Comparison of ENCODE assay signal across 1 cellular context in the genomic region with DNA sequence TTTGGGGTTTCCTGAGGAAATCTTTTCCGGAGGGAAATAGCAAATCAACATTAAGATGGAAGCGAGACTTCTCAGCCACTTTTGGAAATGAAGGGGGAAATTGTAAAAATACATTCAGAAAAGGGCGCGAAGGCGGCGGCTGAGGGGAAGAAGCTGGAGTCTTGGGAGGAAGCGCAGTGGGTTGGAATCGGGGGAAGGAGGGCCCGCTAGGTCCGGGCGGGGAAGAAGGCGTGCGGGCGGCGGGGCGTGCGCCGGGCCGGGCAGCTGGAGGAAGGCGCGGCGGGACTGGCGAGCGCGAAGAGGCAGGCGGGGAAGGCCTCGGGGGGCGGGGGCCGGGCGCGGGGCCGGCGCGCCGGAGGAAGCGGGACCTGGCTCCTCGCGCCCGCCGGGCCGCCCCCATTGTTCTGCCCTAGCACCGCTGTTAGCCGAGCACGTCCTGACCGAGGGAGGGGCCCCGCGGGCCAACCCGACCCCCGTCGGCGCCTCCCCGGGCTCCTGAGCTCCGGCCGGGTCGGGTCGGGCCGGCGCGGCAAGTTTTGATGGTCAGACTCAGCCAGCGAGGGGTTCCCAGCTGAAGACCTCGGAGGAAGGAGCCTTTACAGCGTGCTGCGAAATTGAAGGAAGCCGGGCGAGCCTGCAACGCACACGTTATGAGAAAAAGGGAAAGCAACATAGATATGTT.
A peak's percentile ranks its signal among the peaks of the same experiment; 100 is the strongest.
TF ChIP-seq lines count a peak whose summit lies in the region.

No MANE protein-coding gene starts in this region.

TF ChIP-seq in HepG2, 621 proteins besides CTCF, POLR2A, EP300 and RAD21 (continued from another document and continues in another):
- TF ChIP-seq MTF1 (CRISPR knock-in tag; IDR thresholded peaks at IDR 0.05), result 0 out of 2 replicates have a peak, but pooled peaks have one; percentile 67
- TF ChIP-seq ZNF564 (CRISPR knock-in tag; IDR thresholded peaks at IDR 0.05), result no peak
- peak; percentile 75; the same call in 1 of the 2 replicates for TF ChIP-seq GABPB1 (CRISPR knock-in tag; IDR thresholded peaks at IDR 0.05)
- TF ChIP-seq ZNF589 (CRISPR knock-in tag; conservative IDR thresholded peaks at IDR 0.05), result peak; percentile 76
- TF ChIP-seq PHF5A (CRISPR knock-in tag; IDR thresholded peaks at IDR 0.05; ENCODE audit: low read depth, unreplicated experiment), result peak; percentile 23
- TF ChIP-seq, protein P1, sequence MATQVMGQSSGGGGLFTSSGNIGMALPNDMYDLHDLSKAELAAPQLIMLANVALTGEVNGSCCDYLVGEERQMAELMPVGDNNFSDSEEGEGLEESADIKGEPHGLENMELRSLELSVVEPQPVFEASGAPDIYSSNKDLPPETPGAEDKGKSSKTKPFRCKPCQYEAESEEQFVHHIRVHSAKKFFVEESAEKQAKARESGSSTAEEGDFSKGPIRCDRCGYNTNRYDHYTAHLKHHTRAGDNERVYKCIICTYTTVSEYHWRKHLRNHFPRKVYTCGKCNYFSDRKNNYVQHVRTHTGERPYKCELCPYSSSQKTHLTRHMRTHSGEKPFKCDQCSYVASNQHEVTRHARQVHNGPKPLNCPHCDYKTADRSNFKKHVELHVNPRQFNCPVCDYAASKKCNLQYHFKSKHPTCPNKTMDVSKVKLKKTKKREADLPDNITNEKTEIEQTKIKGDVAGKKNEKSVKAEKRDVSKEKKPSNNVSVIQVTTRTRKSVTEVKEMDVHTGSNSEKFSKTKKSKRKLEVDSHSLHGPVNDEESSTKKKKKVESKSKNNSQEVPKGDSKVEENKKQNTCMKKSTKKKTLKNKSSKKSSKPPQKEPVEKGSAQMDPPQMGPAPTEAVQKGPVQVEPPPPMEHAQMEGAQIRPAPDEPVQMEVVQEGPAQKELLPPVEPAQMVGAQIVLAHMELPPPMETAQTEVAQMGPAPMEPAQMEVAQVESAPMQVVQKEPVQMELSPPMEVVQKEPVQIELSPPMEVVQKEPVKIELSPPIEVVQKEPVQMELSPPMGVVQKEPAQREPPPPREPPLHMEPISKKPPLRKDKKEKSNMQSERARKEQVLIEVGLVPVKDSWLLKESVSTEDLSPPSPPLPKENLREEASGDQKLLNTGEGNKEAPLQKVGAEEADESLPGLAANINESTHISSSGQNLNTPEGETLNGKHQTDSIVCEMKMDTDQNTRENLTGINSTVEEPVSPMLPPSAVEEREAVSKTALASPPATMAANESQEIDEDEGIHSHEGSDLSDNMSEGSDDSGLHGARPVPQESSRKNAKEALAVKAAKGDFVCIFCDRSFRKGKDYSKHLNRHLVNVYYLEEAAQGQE (IDR thresholded peaks at IDR 0.05; ENCODE audit: borderline replicate concordance in 1 of 2, low read depth in 1 of 2, low read length in 2 of 2), result peak in 1 of 2 experiments; percentile 57; a peak in 1 of 4 replicates
- TF ChIP-seq FOXA3 (CRISPR knock-in tag; IDR thresholded peaks at IDR 0.05), result 0 out of 2 replicates have a peak, but pooled peaks have one; percentile 8
- TF ChIP-seq MEIS2 (CRISPR knock-in tag; IDR thresholded peaks at IDR 0.05), result peak; percentile 88
- TF ChIP-seq, protein P2, sequence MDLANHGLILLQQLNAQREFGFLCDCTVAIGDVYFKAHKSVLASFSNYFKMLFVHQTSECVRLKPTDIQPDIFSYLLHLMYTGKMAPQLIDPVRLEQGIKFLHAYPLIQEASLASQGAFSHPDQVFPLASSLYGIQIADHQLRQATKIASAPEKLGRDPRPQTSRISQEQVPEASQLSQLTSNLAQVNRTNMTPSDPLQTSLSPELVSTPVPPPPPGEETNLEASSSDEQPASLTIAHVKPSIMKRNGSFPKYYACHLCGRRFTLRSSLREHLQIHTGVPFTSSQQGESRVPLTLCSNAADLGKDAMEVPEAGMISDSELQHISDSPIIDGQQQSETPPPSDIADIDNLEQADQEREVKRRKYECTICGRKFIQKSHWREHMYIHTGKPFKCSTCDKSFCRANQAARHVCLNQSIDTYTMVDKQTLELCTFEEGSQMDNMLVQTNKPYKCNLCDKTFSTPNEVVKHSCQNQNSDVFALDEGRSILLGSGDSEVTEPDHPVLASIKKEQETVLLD (CRISPR knock-in tag; IDR thresholded peaks at IDR 0.05; ENCODE audit: low read depth), result peak; percentile 92
- TF ChIP-seq SRF (IDR thresholded peaks at IDR 0.05; ENCODE audit: low read depth, low read length), result no peak
- no peak for TF ChIP-seq NCOA2 (CRISPR knock-in tag; IDR thresholded peaks at IDR 0.05)
- peak; percentile 86 for TF ChIP-seq MYC (CRISPR knock-in tag; IDR thresholded peaks at IDR 0.05; ENCODE audit: borderline replicate concordance)
- TF ChIP-seq BRD4 (CRISPR knock-in tag; IDR thresholded peaks at IDR 0.05), result peak; percentile 94; the same call in 1 of the 2 replicates
- no peak for TF ChIP-seq PITX1 (CRISPR knock-in tag; IDR thresholded peaks at IDR 0.05)
- TF ChIP-seq, protein P3, sequence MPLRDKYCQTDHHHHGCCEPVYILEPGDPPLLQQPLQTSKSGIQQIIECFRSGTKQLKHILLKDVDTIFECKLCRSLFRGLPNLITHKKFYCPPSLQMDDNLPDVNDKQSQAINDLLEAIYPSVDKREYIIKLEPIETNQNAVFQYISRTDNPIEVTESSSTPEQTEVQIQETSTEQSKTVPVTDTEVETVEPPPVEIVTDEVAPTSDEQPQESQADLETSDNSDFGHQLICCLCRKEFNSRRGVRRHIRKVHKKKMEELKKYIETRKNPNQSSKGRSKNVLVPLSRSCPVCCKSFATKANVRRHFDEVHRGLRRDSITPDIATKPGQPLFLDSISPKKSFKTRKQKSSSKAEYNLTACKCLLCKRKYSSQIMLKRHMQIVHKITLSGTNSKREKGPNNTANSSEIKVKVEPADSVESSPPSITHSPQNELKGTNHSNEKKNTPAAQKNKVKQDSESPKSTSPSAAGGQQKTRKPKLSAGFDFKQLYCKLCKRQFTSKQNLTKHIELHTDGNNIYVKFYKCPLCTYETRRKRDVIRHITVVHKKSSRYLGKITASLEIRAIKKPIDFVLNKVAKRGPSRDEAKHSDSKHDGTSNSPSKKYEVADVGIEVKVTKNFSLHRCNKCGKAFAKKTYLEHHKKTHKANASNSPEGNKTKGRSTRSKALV (CRISPR knock-in tag; IDR thresholded peaks at IDR 0.05), result peak; percentile 82
- TF ChIP-seq, protein P4, sequence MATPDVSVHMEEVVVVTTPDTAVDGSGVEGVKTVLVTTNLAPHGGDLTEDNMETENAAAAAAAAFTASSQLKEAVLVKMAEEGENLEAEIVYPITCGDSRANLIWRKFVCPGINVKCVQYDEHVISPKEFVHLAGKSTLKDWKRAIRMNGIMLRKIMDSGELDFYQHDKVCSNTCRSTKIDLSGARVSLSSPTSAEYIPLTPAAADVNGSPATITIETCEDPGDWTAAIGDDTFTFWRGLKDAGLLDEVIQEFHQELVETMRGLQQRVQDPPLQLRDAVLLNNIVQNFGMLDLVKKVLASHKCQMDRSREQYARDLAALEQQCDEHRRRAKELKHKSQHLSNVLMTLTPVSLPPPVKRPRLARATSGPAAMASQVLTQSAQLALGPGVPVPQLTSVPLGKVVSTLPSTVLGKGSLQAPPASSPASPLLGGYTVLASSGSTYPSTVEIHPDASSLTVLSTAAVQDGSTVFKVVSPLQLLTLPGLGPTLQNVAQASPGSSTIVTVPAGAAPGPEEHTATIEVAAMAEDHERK (CRISPR knock-in tag; IDR thresholded peaks at IDR 0.05; ENCODE audit: low read depth), result no peak
- peak; percentile 83; the same call in 1 of the 2 replicates for TF ChIP-seq ISX (CRISPR knock-in tag; conservative IDR thresholded peaks at IDR 0.05)
- TF ChIP-seq, protein P5, sequence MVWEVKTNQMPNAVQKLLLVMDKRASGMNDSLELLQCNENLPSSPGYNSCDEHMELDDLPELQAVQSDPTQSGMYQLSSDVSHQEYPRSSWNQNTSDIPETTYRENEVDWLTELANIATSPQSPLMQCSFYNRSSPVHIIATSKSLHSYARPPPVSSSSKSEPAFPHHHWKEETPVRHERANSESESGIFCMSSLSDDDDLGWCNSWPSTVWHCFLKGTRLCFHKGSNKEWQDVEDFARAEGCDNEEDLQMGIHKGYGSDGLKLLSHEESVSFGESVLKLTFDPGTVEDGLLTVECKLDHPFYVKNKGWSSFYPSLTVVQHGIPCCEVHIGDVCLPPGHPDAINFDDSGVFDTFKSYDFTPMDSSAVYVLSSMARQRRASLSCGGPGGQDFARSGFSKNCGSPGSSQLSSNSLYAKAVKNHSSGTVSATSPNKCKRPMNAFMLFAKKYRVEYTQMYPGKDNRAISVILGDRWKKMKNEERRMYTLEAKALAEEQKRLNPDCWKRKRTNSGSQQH (CRISPR knock-in tag; IDR thresholded peaks at IDR 0.05; ENCODE audit: low read depth), result no peak
- TF ChIP-seq RBFOX2 (IDR thresholded peaks at IDR 0.05; ENCODE audit: low read depth, low read length), result peak; percentile 89
- TF ChIP-seq PRMT3 (CRISPR knock-in tag; IDR thresholded peaks at IDR 0.05; ENCODE audit: borderline replicate concordance, low read depth), result 0 out of 2 replicates have a peak, but pooled peaks have one; percentile 19
- 0 out of 2 replicates have a peak, but pooled peaks have one; percentile 54 for TF ChIP-seq TBP (CRISPR knock-in tag; IDR thresholded peaks at IDR 0.05)
- TF ChIP-seq ZFY (CRISPR knock-in tag; IDR thresholded peaks at IDR 0.05), result peak; percentile 85
- peak; percentile 16; the same call in 1 of the 2 replicates for TF ChIP-seq STAG1 (CRISPR knock-in tag; IDR thresholded peaks at IDR 0.05)
- TF ChIP-seq ZNF879 (CRISPR knock-in tag; IDR thresholded peaks at IDR 0.05), result 0 out of 2 replicates have a peak, but pooled peaks have one; percentile 37
- TF ChIP-seq, protein P6, sequence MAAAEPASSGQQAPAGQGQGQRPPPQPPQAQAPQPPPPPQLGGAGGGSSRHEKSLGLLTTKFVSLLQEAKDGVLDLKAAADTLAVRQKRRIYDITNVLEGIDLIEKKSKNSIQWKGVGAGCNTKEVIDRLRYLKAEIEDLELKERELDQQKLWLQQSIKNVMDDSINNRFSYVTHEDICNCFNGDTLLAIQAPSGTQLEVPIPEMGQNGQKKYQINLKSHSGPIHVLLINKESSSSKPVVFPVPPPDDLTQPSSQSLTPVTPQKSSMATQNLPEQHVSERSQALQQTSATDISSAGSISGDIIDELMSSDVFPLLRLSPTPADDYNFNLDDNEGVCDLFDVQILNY (CRISPR knock-in tag; conservative IDR thresholded peaks at IDR 0.05), result peak; percentile 49; the same call in 1 of the 2 replicates
- TF ChIP-seq ISL2 (CRISPR knock-in tag; IDR thresholded peaks at IDR 0.05), result peak; percentile 50; the same call in 1 of the 2 replicates
- TF ChIP-seq, protein P7, sequence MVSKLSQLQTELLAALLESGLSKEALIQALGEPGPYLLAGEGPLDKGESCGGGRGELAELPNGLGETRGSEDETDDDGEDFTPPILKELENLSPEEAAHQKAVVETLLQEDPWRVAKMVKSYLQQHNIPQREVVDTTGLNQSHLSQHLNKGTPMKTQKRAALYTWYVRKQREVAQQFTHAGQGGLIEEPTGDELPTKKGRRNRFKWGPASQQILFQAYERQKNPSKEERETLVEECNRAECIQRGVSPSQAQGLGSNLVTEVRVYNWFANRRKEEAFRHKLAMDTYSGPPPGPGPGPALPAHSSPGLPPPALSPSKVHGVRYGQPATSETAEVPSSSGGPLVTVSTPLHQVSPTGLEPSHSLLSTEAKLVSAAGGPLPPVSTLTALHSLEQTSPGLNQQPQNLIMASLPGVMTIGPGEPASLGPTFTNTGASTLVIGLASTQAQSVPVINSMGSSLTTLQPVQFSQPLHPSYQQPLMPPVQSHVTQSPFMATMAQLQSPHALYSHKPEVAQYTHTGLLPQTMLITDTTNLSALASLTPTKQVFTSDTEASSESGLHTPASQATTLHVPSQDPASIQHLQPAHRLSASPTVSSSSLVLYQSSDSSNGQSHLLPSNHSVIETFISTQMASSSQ (IDR thresholded peaks at IDR 0.05; ENCODE audit: low read depth), result no peak
- TF ChIP-seq, protein P7 (CRISPR knock-in tag; IDR thresholded peaks at IDR 0.05; ENCODE audit: borderline replicate concordance), result 0 out of 2 replicates have a peak, but pooled peaks have one; percentile 28
- TF ChIP-seq U2AF1 (optimal IDR thresholded peaks at IDR 0.05; ENCODE audit: low read depth, low read length), result no peak
- TF ChIP-seq ZNF225 (CRISPR knock-in tag; IDR thresholded peaks at IDR 0.05), result peak; percentile 69; the same call in 1 of the 2 replicates
- peak; percentile 38; the same call in 1 of the 2 replicates for TF ChIP-seq ZSCAN21 (CRISPR knock-in tag; IDR thresholded peaks at IDR 0.05; ENCODE audit: borderline replicate concordance)
- TF ChIP-seq, protein P8, sequence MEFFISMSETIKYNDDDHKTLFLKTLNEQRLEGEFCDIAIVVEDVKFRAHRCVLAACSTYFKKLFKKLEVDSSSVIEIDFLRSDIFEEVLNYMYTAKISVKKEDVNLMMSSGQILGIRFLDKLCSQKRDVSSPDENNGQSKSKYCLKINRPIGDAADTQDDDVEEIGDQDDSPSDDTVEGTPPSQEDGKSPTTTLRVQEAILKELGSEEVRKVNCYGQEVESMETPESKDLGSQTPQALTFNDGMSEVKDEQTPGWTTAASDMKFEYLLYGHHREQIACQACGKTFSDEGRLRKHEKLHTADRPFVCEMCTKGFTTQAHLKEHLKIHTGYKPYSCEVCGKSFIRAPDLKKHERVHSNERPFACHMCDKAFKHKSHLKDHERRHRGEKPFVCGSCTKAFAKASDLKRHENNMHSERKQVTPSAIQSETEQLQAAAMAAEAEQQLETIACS (CRISPR knock-in tag; IDR thresholded peaks at IDR 0.05), result peak; percentile 71
- TF ChIP-seq, protein P9, sequence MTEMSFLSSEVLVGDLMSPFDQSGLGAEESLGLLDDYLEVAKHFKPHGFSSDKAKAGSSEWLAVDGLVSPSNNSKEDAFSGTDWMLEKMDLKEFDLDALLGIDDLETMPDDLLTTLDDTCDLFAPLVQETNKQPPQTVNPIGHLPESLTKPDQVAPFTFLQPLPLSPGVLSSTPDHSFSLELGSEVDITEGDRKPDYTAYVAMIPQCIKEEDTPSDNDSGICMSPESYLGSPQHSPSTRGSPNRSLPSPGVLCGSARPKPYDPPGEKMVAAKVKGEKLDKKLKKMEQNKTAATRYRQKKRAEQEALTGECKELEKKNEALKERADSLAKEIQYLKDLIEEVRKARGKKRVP (CRISPR knock-in tag; IDR thresholded peaks at IDR 0.05), result peak; percentile 9 to 31; a peak in 2 of 4 replicates
- peak; percentile 53 for TF ChIP-seq HNRNPK (IDR thresholded peaks at IDR 0.05; ENCODE audit: low read depth, low read length, poor library complexity, severe bottlenecking)
- no peak for TF ChIP-seq ZNF20 (CRISPR knock-in tag; IDR thresholded peaks at IDR 0.05)
- TF ChIP-seq MEIS1 (CRISPR knock-in tag; IDR thresholded peaks at IDR 0.05; ENCODE audit: borderline replicate concordance), result 0 out of 2 replicates have a peak, but pooled peaks have one; percentile 13
- TF ChIP-seq ZNF841 (CRISPR knock-in tag; IDR thresholded peaks at IDR 0.05; ENCODE audit: borderline replicate concordance), result peak; percentile 87; the same call in 1 of the 2 replicates
- TF ChIP-seq ZNF143 (CRISPR knock-in tag; IDR thresholded peaks at IDR 0.05), result peak; percentile 61; the same call in 1 of the 2 replicates
- 0 out of 2 replicates have a peak, but pooled peaks have one; percentile 38 for TF ChIP-seq SOX13 (IDR thresholded peaks at IDR 0.05)
- TF ChIP-seq SOX13 (CRISPR knock-in tag; conservative IDR thresholded peaks at IDR 0.05 in 1 of 2, IDR thresholded peaks at IDR 0.05 in 1 of 2), result peak in 1 of 2 experiments; percentile 67; a peak in 2 of 4 replicates
- TF ChIP-seq ZNF776 (CRISPR knock-in tag; IDR thresholded peaks at IDR 0.05), result no peak
